ENCODE assay signal across 11 cellular contexts in the genomic region with DNA sequence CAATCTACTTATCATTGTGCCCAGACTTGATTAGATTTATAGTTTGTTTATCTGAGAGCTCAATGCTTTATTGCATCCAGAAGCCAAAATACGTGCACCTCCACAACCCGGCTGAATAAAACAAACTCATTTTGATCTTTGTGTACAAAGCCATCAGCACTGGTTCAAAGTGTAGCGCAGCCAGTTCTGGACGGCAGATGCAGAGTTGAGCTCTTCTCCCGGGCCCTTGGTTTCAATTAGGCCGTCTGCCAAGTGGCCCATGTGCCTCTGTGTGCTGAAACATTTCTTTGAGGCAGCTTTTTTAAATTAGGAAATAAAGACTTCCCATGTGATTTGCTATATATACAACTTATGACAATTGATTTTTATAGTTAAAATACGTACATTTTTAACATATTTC.
DNase-seq lines count a peak whose midpoint lies in the region; ATAC-seq, FAIRE-seq and TF ChIP-seq lines count a peak whose summit lies in the region.
"Had no signal": no experiment of that assay in that cellular context is flagged by ENCODE, and none has a peak within 500 bp of the region (broad histone marks: within the 10 kb centered on the region; RNA-seq: fewer than 3 reads in every experiment).

No MANE protein-coding gene starts in this region.

- no peak overlapping the region for H3K4me3 ChIP-seq in small intestine (ENCODE audit: low read depth in 1 of 2, low read length in 2 of 2)
- no peak overlapping the region for H3K4me3 ChIP-seq in mammary epithelial cell (replicated peaks in 1 of 3; ENCODE audit: insufficient read depth in 1 of 3, low read depth in 2 of 3, low read length in 3 of 3)
- no peak overlapping the region for H3K4me3 ChIP-seq in CD8-positive, alpha-beta T cell (ENCODE audit: low read depth, low read length)

- H3K4me1 ChIP-seq in small intestine (ENCODE audit: control insufficient read depth in 2 of 2, insufficient read depth in 1 of 2, low read depth in 1 of 2, low read length in 1 of 2), result no peaks in the 10 kb centered on the region
- peaks cover 7% of the 10 kb centered on the region for H3K4me1 ChIP-seq in mammary epithelial cell (ENCODE audit: insufficient read depth, low read length)
- no peaks in the 10 kb centered on the region for H3K4me1 ChIP-seq in CD8-positive, alpha-beta T cell (ENCODE audit: insufficient read depth, low read length)

- H3K27ac ChIP-seq in small intestine (ENCODE audit: low read depth in 1 of 2, low read length in 1 of 2) (no peak overlapping the region), mammary epithelial cell (ENCODE audit: insufficient read depth, low read depth, low read length) (no peak overlapping the region)
- H3K27ac ChIP-seq in CD8-positive, alpha-beta T cell (ENCODE audit: low read depth, low read length), result no peak overlapping the region

- no peaks in the 10 kb centered on the region for H3K4me1 Mint-ChIP-seq in CD8-positive, alpha-beta T cell (ENCODE audit: low read depth)
- H3K4me1 Mint-ChIP-seq: immature natural killer cell had no signal

- BruUV-seq in mammary epithelial cell (replicated peaks; lab: Mats Ljungman, UMichigan), result no TSS peak

- ATAC-seq in CD8-positive, alpha-beta T cell, result no peak

- no peak overlapping the region for H3K9ac ChIP-seq in mammary epithelial cell (ENCODE audit: insufficient read depth, low read length)

- no peak for TF ChIP-seq CTCF in mammary epithelial cell (conservative IDR thresholded peaks at IDR 0.05 in 1 of 2, IDR thresholded peaks at IDR 0.05 in 1 of 2; ENCODE audit: extremely low read depth in 1 of 2, insufficient read depth in 1 of 2, low read depth in 1 of 2, low read length in 2 of 2)
- TF ChIP-seq CTCF in CD8-positive, alpha-beta T cell (IDR thresholded peaks at IDR 0.05), result no peak

- FAIRE-seq in small intestine (lab: Jason Lieb, UNC), result no peak

- POLR2A ChIA-PET in CD8-positive, alpha-beta T cell (lab: Charles Lee), result no interaction called here

- H3K79me2 ChIP-seq in mammary epithelial cell (ENCODE audit: insufficient read depth, low read length), result no peaks in the 10 kb centered on the region

- no peak overlapping the region for H3K27ac Mint-ChIP-seq in CD8-positive, alpha-beta T cell
- H3K27ac Mint-ChIP-seq: activated T-helper 2 cell treated with anti-CD3 and anti-CD28 coated beads, Interferon-gamma antibody, Interleukin-2, Interleukin-4, amounts not matched to agents 10 μg/mL and 5 μg/mL and 100 μg/mL, durations not matched to agents 14 hours and 24 hours and 36 hours; immature natural killer cell had no signal

- no peaks in the 10 kb centered on the region for H3K27me3 Mint-ChIP-seq in CD8-positive, alpha-beta T cell (ENCODE audit: low read depth)

- dilution Hi-C loops in mammary epithelial cell (cut with HindIII; ENCODE audit: low sequenced_read_pairs), result no loop called here

- no peaks in the 10 kb centered on the region for H3K9me3 Mint-ChIP-seq in CD8-positive, alpha-beta T cell
- H3K9me3 Mint-ChIP-seq: activated T-helper 2 cell treated with anti-CD3 and anti-CD28 coated beads, Interferon-gamma antibody, Interleukin-2, Interleukin-4, amounts not matched to agents 10 μg/mL and 5 μg/mL and 100 μg/mL, durations not matched to agents 14 hours and 24 hours and 36 hours had no signal

- H4K20me1 ChIP-seq in mammary epithelial cell (ENCODE audit: insufficient read depth, low read length), result no peaks in the 10 kb centered on the region

- H3K36me3 Mint-ChIP-seq in CD8-positive, alpha-beta T cell, result no peaks in the 10 kb centered on the region
- H3K36me3 Mint-ChIP-seq: immature natural killer cell had no signal

- no peak overlapping the region for H3K4me2 ChIP-seq in mammary epithelial cell (ENCODE audit: insufficient read depth, low read depth, low read length)

- H3K4me3 Mint-ChIP-seq in CD8-positive, alpha-beta T cell, result no peak overlapping the region
- H3K4me3 Mint-ChIP-seq: immature natural killer cell had no signal

- intact Hi-C loops in mammary epithelial cell (cut with micrococcal nuclease), result no loop called here
- intact Hi-C loops in CD8-positive, alpha-beta T cell (cut with DNase I, micrococcal nuclease), result no loop called here

- H3K27me3 ChIP-seq in small intestine (ENCODE audit: control insufficient read depth in 2 of 2, insufficient read depth in 2 of 2, low read length in 2 of 2), result no peaks in the 10 kb centered on the region
- H3K27me3 ChIP-seq in mammary epithelial cell (ENCODE audit: insufficient read depth, low read length), result peaks cover 2% of the 10 kb centered on the region
- H3K27me3 ChIP-seq in CD8-positive, alpha-beta T cell (ENCODE audit: insufficient read depth, low read length), result no peaks in the 10 kb centered on the region

- CTCF ChIA-PET in mammary epithelial cell (lab: Charles Lee; ENCODE audit: low non-redundant PET), result no interaction called here
- CTCF ChIA-PET in CD8-positive, alpha-beta T cell (lab: Charles Lee), result no interaction called here

- H3K9me3 ChIP-seq in small intestine (ENCODE audit: control insufficient read depth, low read depth) (no peaks in the 10 kb centered on the region), mammary epithelial cell (replicated peaks; ENCODE audit: insufficient read depth, low read length) (no peaks in the 10 kb centered on the region)
- no peaks in the 10 kb centered on the region for H3K9me3 ChIP-seq in CD8-positive, alpha-beta T cell (ENCODE audit: low read length)

- in situ Hi-C loops in mammary epithelial cell (cut with MboI; ENCODE audit: low sequenced_read_pairs in 2 of 2), result no loop called here

- WGBS in small intestine, 3 donors, result 10 to 36% (median 15%) methylated on average over 7 of the region's 7 CpGs
- 75% methylated on average over 7 of the region's 7 CpGs for WGBS in mammary epithelial cell (ENCODE audit: low coverage, missing lambda C conversion rate)

- no peak overlapping the region for H2AFZ ChIP-seq in mammary epithelial cell (ENCODE audit: low read depth, low read length)

- DNase-seq in NCI-H2171 treated with DMSO at 0.1 percent for 48 hours (lab: John Stamatoyannopoulos, UW), result peak; percentile 11
- no peak for DNase-seq in NCI-H2171 (lab: John Stamatoyannopoulos, UW)
- peak; percentile 50 for DNase-seq in NCI-H510A (lab: John Stamatoyannopoulos, UW)
- peak; percentile 91 for DNase-seq in fibroblast of peridontal ligament (ENCODE audit: extremely low read depth)
- peak; percentile 13 for DNase-seq in small intestine
- DNase-seq in mammary epithelial cell, result no peak
- no peak for DNase-seq in CD8-positive, alpha-beta T cell
- DNase-seq in dedifferentiated amniotic fluid mesenchymal stem cell (ENCODE audit: extremely low spot score), result no peak
- DNase-seq: 8988T, immature natural killer cell had no signal

- H3K36me3 ChIP-seq in small intestine (ENCODE audit: control insufficient read depth in 2 of 2, insufficient read depth in 2 of 2, low read length in 2 of 2), result no peaks in the 10 kb centered on the region
- H3K36me3 ChIP-seq in mammary epithelial cell (ENCODE audit: insufficient read depth, low read length), result no peaks in the 10 kb centered on the region
- H3K36me3 ChIP-seq in CD8-positive, alpha-beta T cell (ENCODE audit: insufficient read depth, low read length), result no peaks in the 10 kb centered on the region

Comparison
In these comparisons a context has a peak if more than half of its experiments do, and no peak if none do; other contexts are left out.
1. DNase-seq: peak in NCI-H2171 treated with DMSO at 0.1 percent for 48 hours (single experiment), NCI-H510A (single experiment), fibroblast of peridontal ligament (single experiment) and small intestine (single experiment); none in NCI-H2171 (single experiment), mammary epithelial cell (single experiment), CD8-positive, alpha-beta T cell (0 of 7) and dedifferentiated amniotic fluid mesenchymal stem cell (single experiment).